Comparison of ENCODE assay signal across 11 cellular contexts in genomic region chr10:3486346-3487065, GRCh38.
DNase-seq lines count a peak whose midpoint lies in the region; ATAC-seq, FAIRE-seq and TF ChIP-seq lines count a peak whose summit lies in the region.
"Had no signal": no experiment of that assay in that cellular context is flagged by ENCODE, and none has a peak within 500 bp of the region (broad histone marks: within the 10 kb centered on the region; RNA-seq: fewer than 3 reads in every experiment).

No MANE protein-coding gene starts in this region.

- FAIRE-seq in GM12892 (lab: Jason Lieb, UNC): no peak

- no peaks in the 10 kb centered on the region for H4K20me1 ChIP-seq in BLaER1 treated with 17β-estradiol and CSF1 and Interleukin-3, amounts not matched to agents 10 nM and 100 nM

- no peaks in the 10 kb centered on the region for H3K36me3 ChIP-seq in BLaER1 treated with 17β-estradiol and CSF1 and Interleukin-3, amounts not matched to agents 10 nM and 100 nM
- no peaks in the 10 kb centered on the region for H3K36me3 ChIP-seq in breast epithelium

- TF ChIP-seq CTCF in breast epithelium (IDR thresholded peaks at IDR 0.05): no peak

- TF ChIP-seq POLR2A in breast epithelium (IDR thresholded peaks at IDR 0.05) (no peak), GM12892 (IDR thresholded peaks at IDR 0.05; ENCODE audit: low read depth, low read length) (no peak)

- no peak for ATAC-seq in HG03108 (IDR thresholded peaks at IDR 0.05; ENCODE audit: unreplicated experiment)
- ATAC-seq in GM19023 (IDR thresholded peaks at IDR 0.05; ENCODE audit: unreplicated experiment): no peak
- ATAC-seq: CD8-positive, alpha-beta T cell had no signal

- peak overlapping the region; percentile 81 to 89 (median 84) for H3K4me2 ChIP-seq in BLaER1 treated with 17β-estradiol and CSF1 and Interleukin-3, amounts not matched to agents 10 nM and 100 nM

- H3K9me3 ChIP-seq in BLaER1 treated with 17β-estradiol and CSF1 and Interleukin-3, amounts not matched to agents 10 nM and 100 nM (replicated peaks in 1 of 11): peaks cover 0 to 23% (median 19%) of the 10 kb centered on the region in 11 experiments; a peak in 18 of 22 replicates
- H3K9me3 ChIP-seq in breast epithelium: no peaks in the 10 kb centered on the region

- no peak overlapping the region for H3K4me3 ChIP-seq in BLaER1 treated with 17β-estradiol and CSF1 and Interleukin-3, amounts not matched to agents 10 nM and 100 nM
- H3K4me3 ChIP-seq in breast epithelium: no peak overlapping the region

- peaks cover 59 to 69% (median 65%) of the 10 kb centered on the region in 10 experiments for H3K4me1 ChIP-seq in BLaER1 treated with 17β-estradiol and CSF1 and Interleukin-3, amounts not matched to agents 10 nM and 100 nM
- peaks cover 0 to 8% of the 10 kb centered on the region in 2 donors for H3K4me1 ChIP-seq in breast epithelium

- DNase-seq in NCI-H2029 treated with DMSO at 0.1 percent for 48 hours (lab: John Stamatoyannopoulos, UW): peak; percentile 30
- DNase-seq in breast epithelium (ENCODE audit: low spot score in 2 of 2): peak; percentile 80 to 88
- DNase-seq in lung microvascular endothelial cell (ENCODE audit: low read depth in 2 of 2): peak; percentile 55 to 64
- DNase-seq in GM12892 (ENCODE audit: insufficient read length): no peak
- DNase-seq in NCI-H82 (lab: John Stamatoyannopoulos, UW): no peak
- DNase-seq: activated gamma-delta T cell treated with Interleukin-2 at 50 U/mL for 16 hours; CD8-positive, alpha-beta T cell; substantia nigra had no signal

- H3K9ac ChIP-seq in BLaER1 treated with 17β-estradiol and CSF1 and Interleukin-3, amounts not matched to agents 10 nM and 100 nM: peak overlapping the region in 7 of 11 experiments; percentile 24 to 74 (median 48); a peak in 8 of 22 replicates

- intact Hi-C loops in breast epithelium (cut with DNase I; ENCODE audit: low total_unique reads): no loop called here

- H3K27ac ChIP-seq in BLaER1 treated with 17β-estradiol and CSF1 and Interleukin-3, amounts not matched to agents 10 nM and 100 nM: peak overlapping the region in 10 of 11 experiments; percentile 18 to 89 (median 81); a peak in 16 of 22 replicates
- H3K27ac ChIP-seq in breast epithelium: peak overlapping the region; percentile 33 to 43

- H3K27me3 ChIP-seq in BLaER1 treated with 17β-estradiol and CSF1 and Interleukin-3, amounts not matched to agents 10 nM and 100 nM: no peaks in the 10 kb centered on the region
- no peaks in the 10 kb centered on the region for H3K27me3 ChIP-seq in breast epithelium

Comparison
In these comparisons a context has a peak if more than half of its experiments do, and no peak if none do; other contexts are left out.
1. DNase-seq: peak in NCI-H2029 treated with DMSO at 0.1 percent for 48 hours (single experiment), breast epithelium (2 of 2) and lung microvascular endothelial cell (2 of 2); none in GM12892 (single experiment) and NCI-H82 (single experiment).